ENCODE assay signal across 14 cellular contexts in genomic region chr20:62381202-62381797, GRCh38. TPM values are rescaled to one million over a fixed set of nuclear protein-coding genes. Genes with fewer than 3 reads are reported as not detected.
A peak's percentile ranks its signal among the peaks of the same experiment; 100 is the strongest.
DNase-seq lines count a peak whose midpoint lies in the region; ATAC-seq and TF ChIP-seq lines count a peak whose summit lies in the region.
"Had no signal": no experiment of that assay in that cellular context is flagged by ENCODE, and none has a peak within 500 bp of the region (broad histone marks: within the 10 kb centered on the region; RNA-seq: fewer than 3 reads in every experiment).

No MANE protein-coding gene starts in this region.

- TF ChIP-seq CTCF in MCF 10A (IDR thresholded peaks at IDR 0.05; ENCODE audit: unreplicated experiment) (no peak), left lung (IDR thresholded peaks at IDR 0.05) (no peak)

- intact Hi-C loops in MCF 10A (cut with micrococcal nuclease), result loop anchor here (1.0 kb wide), 1 partner anchor 29 kb away; no protein-coding TSS in a partner anchor
- intact Hi-C loops in left lung (cut with DNase I), result loop anchor here in 1 of 2 donors (5.0 kb wide), 1 partner anchor 79 kb away; the partner anchor contains the start of gene ADRM1

- H3K4me1 Mint-ChIP-seq in MCF 10A (ENCODE audit: insufficient read depth, unreplicated experiment), result peaks cover 19% of the 10 kb centered on the region

- DNase-seq in LHCN-M2 (ENCODE audit: low read depth) (peak; percentile 52), MCF 10A (ENCODE audit: unreplicated experiment) (peak; percentile 45), left lung (no peak), Kasumi-1 (lab: John Stamatoyannopoulos, UW) (no peak), activated gamma-delta T cell (lab: John Stamatoyannopoulos, UW) (no peak)
- DNase-seq in stimulated activated CD4-positive, alpha-beta T cell treated with anti-CD3 and anti-CD28 coated beads, Interleukin-15, amount 100 ng/mL, for 24 hours, result no peak
- DNase-seq: activated CD4-positive, alpha-beta T cell treated with anti-CD3 and anti-CD28 coated beads for 4 hours; NCI-H1092 treated with DMSO at 0.1 percent for 48 hours; stimulated activated CD4-positive, alpha-beta T cell treated with anti-CD3 and anti-CD28 coated beads, Interleukin-12 subunit alpha, Interleukin-12 subunit beta, amount 100 ng/mL, for 4 hours had no signal

- H3K4me3 ChIP-seq in left lung (no peak overlapping the region), thymus (ENCODE audit: low read length) (no peak overlapping the region)
- H3K4me3 ChIP-seq: HAP-1 had no signal

- H3K27ac ChIP-seq in left lung (peak overlapping the region; percentile 44 to 73), thymus (ENCODE audit: low read depth) (peak overlapping the region; percentile 75)

- WGBS in thymus, result 87% methylated on average over 16 of the region's 16 CpGs

- H3K27ac Mint-ChIP-seq in MCF 10A (ENCODE audit: low read depth, unreplicated experiment), result no peak overlapping the region

- POLR2A ChIA-PET in MCF 10A (lab: Yijun Ruan, JAX), result interaction anchor here (0.8 to 10.4 kb wide), 3 partner anchors 15 to 76 kb away, joined by 3 to 307 read pairs (median 30); partner anchors contain the start of gene LAMA5

- no peak overlapping the region for H3K4me3 Mint-ChIP-seq in MCF 10A (ENCODE audit: unreplicated experiment)
- H3K4me3 Mint-ChIP-seq: stimulated activated naive CD8-positive, alpha-beta T cell treated with anti-CD3 and anti-CD28 coated beads, Interleukin-15, Interleukin-2, amounts not matched to agents 100 ng/mL and 50 ng/mL, for 24 hours had no signal

- no peak for ATAC-seq in left lung
- ATAC-seq in HG03139 (IDR thresholded peaks at IDR 0.05; ENCODE audit: unreplicated experiment), result no peak

- BruUV-seq in MCF 10A (replicated peaks; lab: Mats Ljungman, UMichigan), result no TSS peak

- H3K9me3 ChIP-seq in left lung (no peaks in the 10 kb centered on the region), thymus (ENCODE audit: control insufficient read depth) (no peaks in the 10 kb centered on the region)
- H3K9me3 ChIP-seq: HAP-1 had no signal

- H3K27me3 Mint-ChIP-seq in MCF 10A (ENCODE audit: insufficient read depth, unreplicated experiment), result no peaks in the 10 kb centered on the region
- H3K27me3 Mint-ChIP-seq: stimulated activated naive CD8-positive, alpha-beta T cell treated with anti-CD3 and anti-CD28 coated beads, Interleukin-15, Interleukin-2, amounts not matched to agents 100 ng/mL and 50 ng/mL, for 24 hours had no signal

- CTCF ChIA-PET in MCF 10A (lab: Yijun Ruan, JAX), result interaction anchor here (0.7 to 4.0 kb wide), 8 partner anchors 13 to 92 kb away, joined by 3 to 53 read pairs (median 6); partner anchors contain the start of gene ADRM1

- H3K36me3 Mint-ChIP-seq in MCF 10A (ENCODE audit: insufficient read depth, unreplicated experiment), result peaks cover 42% of the 10 kb centered on the region

- H3K9me3 Mint-ChIP-seq in MCF 10A (ENCODE audit: unreplicated experiment), result peaks cover 9% of the 10 kb centered on the region

- H3K27me3 ChIP-seq in left lung (no peaks in the 10 kb centered on the region), thymus (ENCODE audit: control insufficient read depth, insufficient read depth) (no peaks in the 10 kb centered on the region)

- peaks cover 17 to 48% of the 10 kb centered on the region in 2 donors for H3K4me1 ChIP-seq in left lung
- H3K4me1 ChIP-seq in thymus (ENCODE audit: control insufficient read depth, insufficient read depth, low read length), result peaks cover 3% of the 10 kb centered on the region

- H3K36me3 ChIP-seq in left lung (no peaks in the 10 kb centered on the region), thymus (ENCODE audit: control insufficient read depth, insufficient read depth) (peaks cover 6% of the 10 kb centered on the region)
- H3K36me3 ChIP-seq: HAP-1 had no signal

RNA-seq across cellular contexts. Expression of gene RPS21, which starts 5.6 kb away (rescaled TPM):
- total RNA-seq in LHCN-M2 (2014; rRNA removed), result 1,447 and 2,174 TPM in 2 replicates
- 3,622 TPM for polyA plus RNA-seq in LHCN-M2 (2012)
- 1,978 and 2,055 TPM in 2 replicates for total RNA-seq in MCF 10A (2022)
- 1,000 to 10,000 TPM; 1,004 to 1,135 TPM for total RNA-seq in left lung
- 6,072 TPM for polyA plus RNA-seq in thymus

RNA-seq across cellular contexts. Expression of gene LAMA5, which starts 14.2 kb away (rescaled TPM):
- total RNA-seq in LHCN-M2 (2014; rRNA removed), result 7.2 and 29.2 TPM in 2 replicates
- 1.5 TPM for polyA plus RNA-seq in LHCN-M2 (2012)
- total RNA-seq in MCF 10A (2022), result 266 and 292 TPM in 2 replicates
- total RNA-seq in left lung, result 100 to 1,000 TPM; 222 to 267 TPM
- polyA plus RNA-seq in thymus, result 155 TPM

RNA-seq across cellular contexts. Expression of gene CABLES2, which starts 25.8 kb away (rescaled TPM):
- total RNA-seq in LHCN-M2 (2014; rRNA removed) (7.0 and 7.2 TPM in 2 replicates), MCF 10A (2022) (1.5 and 2.8 TPM in 2 replicates), left lung (1 to 10 TPM; 4.1 to 6.3 TPM)
- polyA plus RNA-seq in LHCN-M2 (2012), result 4.9 TPM
- 3.5 TPM for polyA plus RNA-seq in thymus

RNA-seq across cellular contexts. Expression of gene RBBP8NL, which starts 46.0 kb away (rescaled TPM):
- not detected in 2 replicates for total RNA-seq in LHCN-M2 (2014; rRNA removed)
- polyA plus RNA-seq in LHCN-M2 (2012), result not detected
- not detected in 2 replicates for total RNA-seq in MCF 10A (2022)
- 1 to 10 TPM in 1 of 2 donors, under 1 TPM in 1; 0.97 to 1.1 TPM for total RNA-seq in left lung
- polyA plus RNA-seq in thymus, result 0.64 TPM
- total RNA-seq: mononuclear cell had no signal

Comparison
In these comparisons a context has a peak if more than half of its experiments do, and no peak if none do; other contexts are left out.
1. DNase-seq: peak in LHCN-M2 (single experiment) and MCF 10A (single experiment); none in left lung (0 of 2), Kasumi-1 (0 of 2), activated gamma-delta T cell (single experiment) and stimulated activated CD4-positive, alpha-beta T cell treated with anti-CD3 and anti-CD28 coated beads, Interleukin-15, amount 100 ng/mL, for 24 hours (single experiment).